6 cellular contexts compared by ENCODE assay signal in genomic region chr11:57476223-57476882, GRCh38. TPM values are rescaled to one million over a fixed set of nuclear protein-coding genes. Genes with fewer than 3 reads are reported as not detected.
A peak's percentile ranks its signal among the peaks of the same experiment; 100 is the strongest.
DNase-seq lines count a peak whose midpoint lies in the region; ATAC-seq and TF ChIP-seq lines count a peak whose summit lies in the region.

No MANE protein-coding gene starts in this region.

- peak overlapping the region; percentile 59 for H3K4me3 Mint-ChIP-seq in activated CD4-positive, alpha-beta T cell treated with anti-CD3 and anti-CD28 coated beads for 36 hours

- H3F3A ChIP-seq in SU-DHL-6 (ENCODE audit: insufficient read depth) = no peaks in the 10 kb centered on the region

- no peaks in the 10 kb centered on the region for H3K9me3 Mint-ChIP-seq in activated CD4-positive, alpha-beta T cell treated with anti-CD3 and anti-CD28 coated beads for 36 hours (ENCODE audit: low read depth)

- H3K4me1 Mint-ChIP-seq in activated CD4-positive, alpha-beta T cell treated with anti-CD3 and anti-CD28 coated beads for 36 hours = peaks cover 30% of the 10 kb centered on the region

- H3K4me3 ChIP-seq in SU-DHL-6 (ENCODE audit: insufficient read depth, low read length, poor library complexity, severe bottlenecking) (no peak overlapping the region), cardiac muscle cell (peak overlapping the region; percentile 19)

- peak; percentile 8 for ATAC-seq in activated CD4-positive, alpha-beta T cell treated with anti-CD3 and anti-CD28 coated beads for 36 hours

- H3K27ac Mint-ChIP-seq in activated CD4-positive, alpha-beta T cell treated with anti-CD3 and anti-CD28 coated beads for 36 hours = no peak overlapping the region

- no peaks in the 10 kb centered on the region for H3K9me2 ChIP-seq in SU-DHL-6 (replicated peaks; ENCODE audit: insufficient read depth, low read length)

- intact Hi-C loops in activated CD4-positive, alpha-beta T cell treated with anti-CD3 and anti-CD28 coated beads for 36 hours (cut with DNase I, micrococcal nuclease) = loop anchor here (1.0 to 5.0 kb wide), 2 partner anchors 16 to 49 kb away; partner anchors contain the start of genes RTN4RL2 (in 1 of the 2) and SLC43A3 (in 1 of the 2)

- peak overlapping the region; percentile 28 for H3K4me2 ChIP-seq in SU-DHL-6 (ENCODE audit: low read depth, low read length, poor library complexity, severe bottlenecking)

- peaks cover 8% of the 10 kb centered on the region for H3K27me3 Mint-ChIP-seq in activated CD4-positive, alpha-beta T cell treated with anti-CD3 and anti-CD28 coated beads for 36 hours

- H3K9me3 ChIP-seq in SU-DHL-6 (ENCODE audit: insufficient read depth, low read length) (no peaks in the 10 kb centered on the region), cardiac muscle cell (ENCODE audit: low read depth) (no peaks in the 10 kb centered on the region)

- no peak overlapping the region; the same call in 1 of the 2 replicates for H3K9ac ChIP-seq in SU-DHL-6 (ENCODE audit: low read length)

- H3K36me3 ChIP-seq in SU-DHL-6 (ENCODE audit: low read length) = no peaks in the 10 kb centered on the region
- H3K36me3 ChIP-seq in cardiac muscle cell = no peaks in the 10 kb centered on the region

- H3K79me2 ChIP-seq in SU-DHL-6 (ENCODE audit: insufficient read depth, low read length) = no peaks in the 10 kb centered on the region

- no peaks in the 10 kb centered on the region for H3K4me1 ChIP-seq in cardiac muscle cell (ENCODE audit: low read depth)

- no peak overlapping the region for H3K27ac ChIP-seq in SU-DHL-6 (ENCODE audit: low read depth, low read length)
- no peak overlapping the region for H3K27ac ChIP-seq in cardiac muscle cell

- CTCF ChIA-PET in activated CD4-positive, alpha-beta T cell treated with anti-CD3 and anti-CD28 coated beads for 36 hours (lab: Charles Lee) = interaction anchor here (0.6 to 10.9 kb wide), 8 partner anchors 14 to 176 kb away, joined by 3 to 124 read pairs (median 4); partner anchors contain the start of gene RTN4RL2

- TF ChIP-seq CTCF in SU-DHL-6 (IDR thresholded peaks at IDR 0.05; ENCODE audit: insufficient read depth, low read length, poor library complexity, severe bottlenecking) (no peak), cardiac muscle cell (IDR thresholded peaks at IDR 0.05; ENCODE audit: low read depth, low read length) (no peak)

- no peak overlapping the region for H2AFZ ChIP-seq in SU-DHL-6 (ENCODE audit: low read depth, low read length, severe bottlenecking)

- H3K27me3 ChIP-seq in SU-DHL-6 (ENCODE audit: low read length) = no peaks in the 10 kb centered on the region
- peaks cover 34% of the 10 kb centered on the region for H3K27me3 ChIP-seq in cardiac muscle cell

- no peaks in the 10 kb centered on the region for H3K36me3 Mint-ChIP-seq in activated CD4-positive, alpha-beta T cell treated with anti-CD3 and anti-CD28 coated beads for 36 hours (ENCODE audit: low read depth)

- POLR2A ChIA-PET in activated CD4-positive, alpha-beta T cell treated with anti-CD3 and anti-CD28 coated beads for 36 hours (lab: Charles Lee) = no interaction called here

- peak; percentile 50 for DNase-seq in activated CD4-positive, alpha-beta T cell treated with anti-CD3 and anti-CD28 coated beads for 36 hours
- DNase-seq in activated CD4-positive, alpha-beta T cell treated with anti-CD3 and anti-CD28 coated beads, Interleukin-2, amount 50 U/mL, for 1 hour = no peak
- peak in 1 of 2 donors; percentile 17 for DNase-seq in cardiac muscle cell (ENCODE audit: low read depth in 1 of 2, low spot score in 1 of 2)
- DNase-seq in stimulated activated naive CD4-positive, alpha-beta T cell treated with Interleukin-2 at 50 U/mL for 16 hours (lab: John Stamatoyannopoulos, UW) = peak; percentile 19
- no peak for DNase-seq in NCI-H510A (lab: John Stamatoyannopoulos, UW)

- no peaks in the 10 kb centered on the region for H4K20me1 ChIP-seq in SU-DHL-6 (ENCODE audit: low read depth, low read length)

RNA-seq across cellular contexts. Expression of gene RTN4RL2, which starts 16.0 kb away (rescaled TPM):
- total RNA-seq in activated CD4-positive, alpha-beta T cell treated with anti-CD3 and anti-CD28 coated beads for 36 hours = under 1 TPM; 0.33 to 0.39 TPM
- total RNA-seq in cardiac muscle cell = 0.09 and 0.11 TPM in 2 replicates
- 0.61 and 1.3 TPM in 2 replicates for polyA plus RNA-seq in cardiac muscle cell

RNA-seq across cellular contexts. Expression of gene SLC43A1, which starts 39.1 kb away (rescaled TPM):
- total RNA-seq in activated CD4-positive, alpha-beta T cell treated with anti-CD3 and anti-CD28 coated beads for 36 hours = 10 to 100 TPM; 27.6 to 28.7 TPM
- total RNA-seq in cardiac muscle cell = 13.3 and 24.6 TPM in 2 replicates
- polyA plus RNA-seq in cardiac muscle cell = 11.2 and 23.7 TPM in 2 replicates

RNA-seq across cellular contexts. Expression of gene SLC43A3, which starts 49.4 kb away (rescaled TPM):
- total RNA-seq in activated CD4-positive, alpha-beta T cell treated with anti-CD3 and anti-CD28 coated beads for 36 hours = 100 to 1,000 TPM; 268 to 333 TPM
- total RNA-seq in cardiac muscle cell = 1.7 and 1.9 TPM in 2 replicates
- 5.8 and 6.8 TPM in 2 replicates for polyA plus RNA-seq in cardiac muscle cell

RNA-seq across cellular contexts. Expression of gene TIMM10, which starts 54.2 kb away (rescaled TPM):
- 100 to 1,000 TPM; 124 to 158 TPM for total RNA-seq in activated CD4-positive, alpha-beta T cell treated with anti-CD3 and anti-CD28 coated beads for 36 hours
- total RNA-seq in cardiac muscle cell = 32.6 and 45.1 TPM in 2 replicates
- polyA plus RNA-seq in cardiac muscle cell = 57.3 and 64.7 TPM in 2 replicates

Comparison
In these comparisons a context has a peak if more than half of its experiments do, and no peak if none do; other contexts are left out.
1. DNase-seq: peak in activated CD4-positive, alpha-beta T cell treated with anti-CD3 and anti-CD28 coated beads for 36 hours (single experiment) and stimulated activated naive CD4-positive, alpha-beta T cell treated with Interleukin-2 at 50 U/mL for 16 hours (single experiment); none in activated CD4-positive, alpha-beta T cell treated with anti-CD3 and anti-CD28 coated beads, Interleukin-2, amount 50 U/mL, for 1 hour (single experiment) and NCI-H510A (single experiment).
2. RNA of gene SLC43A3, which starts 49.4 kb away (total RNA-seq): 268 to 333 TPM in activated CD4-positive, alpha-beta T cell treated with anti-CD3 and anti-CD28 coated beads for 36 hours; 1.7 to 1.9 TPM in cardiac muscle cell; every median in the first group is over 10 times any median in the second.